8 cellular contexts compared by ENCODE assay signal in genomic region chr1:112713466-112714312, GRCh38. TPM values are rescaled to one million over a fixed set of nuclear protein-coding genes. Genes with fewer than 3 reads are reported as not detected.
A peak's percentile ranks its signal among the peaks of the same experiment; 100 is the strongest.
DNase-seq lines count a peak whose midpoint lies in the region; ATAC-seq and TF ChIP-seq lines count a peak whose summit lies in the region.

No MANE protein-coding gene starts in this region.

- no peak overlapping the region for H2BK12ac ChIP-seq in trophoblast cell (ENCODE audit: low read length)

- H3K4me3 Mint-ChIP-seq in stimulated activated naive CD8-positive, alpha-beta T cell treated with anti-CD3 and anti-CD28 coated beads, Interleukin-15, Interleukin-2, amounts not matched to agents 100 ng/mL and 50 ng/mL, for 24 hours: peak overlapping the region; percentile 27

- H3K27ac ChIP-seq in OCI-LY3 (ENCODE audit: low read length) (no peak overlapping the region), esophagus muscularis mucosa (replicated peaks in 1 of 4) (peak overlapping the region in 1 of 4 donors; percentile 75), trophoblast cell (ENCODE audit: low read depth, low read length) (no peak overlapping the region)

- no peak for TF ChIP-seq EP300 in esophagus muscularis mucosa (IDR thresholded peaks at IDR 0.05)

- H3K36me3 ChIP-seq in OCI-LY3 (replicated peaks; ENCODE audit: low read depth, low read length) (no peaks in the 10 kb centered on the region), esophagus muscularis mucosa (peaks cover 0 to 5% (median 0%) of the 10 kb centered on the region in 4 donors), trophoblast cell (ENCODE audit: control insufficient read depth in 1 of 2, insufficient read depth in 2 of 2, low read length in 2 of 2) (no peaks in the 10 kb centered on the region)

- H3K9ac ChIP-seq in OCI-LY3 (ENCODE audit: low read length) (peak overlapping the region; percentile 67), trophoblast cell (ENCODE audit: low read length) (no peak overlapping the region)

- peaks cover 44% of the 10 kb centered on the region for H3K4me1 Mint-ChIP-seq in stimulated activated naive CD8-positive, alpha-beta T cell treated with anti-CD3 and anti-CD28 coated beads, Interleukin-15, Interleukin-2, amounts not matched to agents 100 ng/mL and 50 ng/mL, for 24 hours (ENCODE audit: low read depth)

- H3K9me3 Mint-ChIP-seq in stimulated activated naive CD8-positive, alpha-beta T cell treated with anti-CD3 and anti-CD28 coated beads, Interleukin-15, Interleukin-2, amounts not matched to agents 100 ng/mL and 50 ng/mL, for 24 hours: no peaks in the 10 kb centered on the region

- H3K4me2 ChIP-seq in OCI-LY3 (ENCODE audit: low read length) (peak overlapping the region; percentile 89), trophoblast cell (ENCODE audit: low read length) (peak overlapping the region; percentile 96)

- DNase-seq in stimulated activated naive CD8-positive, alpha-beta T cell treated with anti-CD3 and anti-CD28 coated beads, Interleukin-15, Interleukin-2, amounts not matched to agents 100 U/mL and 50 U/mL, for 24 hours: no peak
- no peak for DNase-seq in esophagus muscularis mucosa (ENCODE audit: extremely low spot score)
- peak in 1 of 2 donors; percentile 36 for DNase-seq in trophoblast cell
- no peak for DNase-seq in DMS114 treated with DMSO at 0.1 percent for 48 hours (lab: John Stamatoyannopoulos, UW; ENCODE audit: unreplicated experiment)
- DNase-seq in stimulated activated CD4-positive, alpha-beta T cell treated with anti-CD3 and anti-CD28 coated beads, Interleukin-12 subunit alpha, Interleukin-12 subunit beta, amount 100 ng/mL, for 4 hours: no peak
- DNase-seq in NCI-H524 treated with DMSO at 0.1 percent for 48 hours (lab: John Stamatoyannopoulos, UW): no peak

- no peak overlapping the region for H2BK5ac ChIP-seq in trophoblast cell (ENCODE audit: low read depth, low read length, poor library complexity)

- no peak for ATAC-seq in stimulated activated naive CD8-positive, alpha-beta T cell treated with anti-CD3 and anti-CD28 coated beads, Interleukin-15, Interleukin-2, amounts not matched to agents 100 U/mL and 50 U/mL, for 24 hours

- H2AFZ ChIP-seq in OCI-LY3 (ENCODE audit: low read depth, low read length) (no peak overlapping the region), trophoblast cell (ENCODE audit: insufficient read depth, low read length, poor library complexity) (peak overlapping the region; percentile 5)

- no peak overlapping the region for H3K27ac Mint-ChIP-seq in stimulated activated naive CD8-positive, alpha-beta T cell treated with anti-CD3 and anti-CD28 coated beads, Interleukin-15, Interleukin-2, amounts not matched to agents 100 ng/mL and 50 ng/mL, for 24 hours

- peaks cover 12% of the 10 kb centered on the region for H3K27me3 Mint-ChIP-seq in stimulated activated naive CD8-positive, alpha-beta T cell treated with anti-CD3 and anti-CD28 coated beads, Interleukin-15, Interleukin-2, amounts not matched to agents 100 ng/mL and 50 ng/mL, for 24 hours

- H3K79me2 ChIP-seq in OCI-LY3 (ENCODE audit: low read length): no peaks in the 10 kb centered on the region
- no peaks in the 10 kb centered on the region for H3K79me2 ChIP-seq in trophoblast cell (ENCODE audit: control insufficient read depth, insufficient read depth, low read length, poor library complexity)

- H3K14ac ChIP-seq in trophoblast cell (ENCODE audit: low read length): no peak overlapping the region

- H3K4ac ChIP-seq in trophoblast cell (ENCODE audit: low read depth, low read length): no peak overlapping the region

- no peak overlapping the region for H3K23ac ChIP-seq in trophoblast cell (ENCODE audit: low read length)

- H2AK5ac ChIP-seq in trophoblast cell (ENCODE audit: low read length): no peak overlapping the region

- intact Hi-C loops in esophagus muscularis mucosa (cut with DNase I): loop anchor here (10.0 kb wide), 1 partner anchor 331 kb away; no protein-coding TSS in a partner anchor

- H3K4me1 ChIP-seq in OCI-LY3 (ENCODE audit: low read length) (peaks cover 33% of the 10 kb centered on the region), esophagus muscularis mucosa (peaks cover 16 to 38% (median 28%) of the 10 kb centered on the region in 4 donors), trophoblast cell (ENCODE audit: control insufficient read depth in 1 of 2, insufficient read depth in 2 of 2, low read length in 2 of 2) (peaks cover 8 to 17% of the 10 kb centered on the region in 2 experiments)

- H4K20me1 ChIP-seq in OCI-LY3 (ENCODE audit: insufficient read depth, low read length): no peaks in the 10 kb centered on the region

- WGBS in esophagus muscularis mucosa: 60% methylated on average over 14 of the region's 14 CpGs
- no CpG with 5 or more reads among the region's 14 CpGs for WGBS in trophoblast cell (ENCODE audit: extremely low coverage, insufficient coverage, insufficient read length)

- no peak overlapping the region for H3K18ac ChIP-seq in trophoblast cell (ENCODE audit: low read length)

- H3K9me3 ChIP-seq in OCI-LY3 (ENCODE audit: insufficient read depth, low read length) (no peaks in the 10 kb centered on the region), esophagus muscularis mucosa (no peaks in the 10 kb centered on the region), trophoblast cell (ENCODE audit: insufficient read depth, low read depth, low read length) (no peaks in the 10 kb centered on the region)

- no peaks in the 10 kb centered on the region for H3K79me1 ChIP-seq in trophoblast cell (ENCODE audit: low read length)

- H4K12ac ChIP-seq in trophoblast cell (ENCODE audit: low read depth, low read length): no peak overlapping the region

- no peak for TF ChIP-seq CTCF in OCI-LY3 (IDR thresholded peaks at IDR 0.05; ENCODE audit: low read depth, low read length)
- no peak for TF ChIP-seq CTCF in esophagus muscularis mucosa (IDR thresholded peaks at IDR 0.05)

- H3K27me3 ChIP-seq in OCI-LY3 (ENCODE audit: low read depth, low read length) (no peaks in the 10 kb centered on the region), esophagus muscularis mucosa (peaks cover 0 to under 1% (median 0%) of the 10 kb centered on the region in 4 donors), trophoblast cell (ENCODE audit: insufficient read depth, low read length) (no peaks in the 10 kb centered on the region)

- no peak overlapping the region for H4K8ac ChIP-seq in trophoblast cell (ENCODE audit: low read depth, low read length)

- H3K4me3 ChIP-seq in OCI-LY3 (ENCODE audit: low read length) (peak overlapping the region; percentile 95), esophagus muscularis mucosa (peak overlapping the region; percentile 68 to 81 (median 71)), trophoblast cell (ENCODE audit: low read depth, low read length) (peak overlapping the region; percentile 34)

- H2BK120ac ChIP-seq in trophoblast cell (ENCODE audit: insufficient read depth, low read length, poor library complexity): no peak overlapping the region

- TF ChIP-seq POLR2A in esophagus muscularis mucosa (IDR thresholded peaks at IDR 0.05; ENCODE audit: low read depth): no peak

- H4K91ac ChIP-seq in trophoblast cell (ENCODE audit: low read depth, low read length): no peak overlapping the region

- no peaks in the 10 kb centered on the region for H3K36me3 Mint-ChIP-seq in stimulated activated naive CD8-positive, alpha-beta T cell treated with anti-CD3 and anti-CD28 coated beads, Interleukin-15, Interleukin-2, amounts not matched to agents 100 ng/mL and 50 ng/mL, for 24 hours (ENCODE audit: low read depth)

RNA-seq across cellular contexts. Expression of gene PPM1J, which starts 1.4 kb away (rescaled TPM):
- total RNA-seq in esophagus muscularis mucosa: 1 to 10 TPM in 3 of 4 donors, under 1 TPM in 1; 0.42 to 3.6 (median 2.3) TPM
- polyA plus RNA-seq in trophoblast cell (2013): 2.2 and 2.3 TPM in 2 replicates

RNA-seq across cellular contexts. Expression of gene RHOC, which starts 6.8 kb away (rescaled TPM):
- total RNA-seq in esophagus muscularis mucosa: 100 to 1,000 TPM; 222 to 374 (median 324) TPM
- 286 and 295 TPM in 2 replicates for polyA plus RNA-seq in trophoblast cell (2013)

RNA-seq across cellular contexts. Expression of gene MOV10, which starts 39.2 kb away (rescaled TPM):
- 10 to 100 TPM; 12.3 to 24.1 (median 18.7) TPM for total RNA-seq in esophagus muscularis mucosa
- polyA plus RNA-seq in trophoblast cell (2013): 55.1 and 55.6 TPM in 2 replicates

Comparison
In these comparisons a context has a peak if more than half of its experiments do, and no peak if none do; other contexts are left out.
1. H3K4me3 ChIP-seq: peak in every context shown above with its lines; median percentile 95 in OCI-LY3; 71 in esophagus muscularis mucosa; 34 in trophoblast cell.